In genomic region chr20:56249244-56249955, GRCh38 we compare ENCODE assay signal across 8 cellular contexts. TPM values are rescaled to one million over a fixed set of nuclear protein-coding genes. Genes with fewer than 3 reads are reported as not detected.
DNase-seq lines count a peak whose midpoint lies in the region; ATAC-seq and TF ChIP-seq lines count a peak whose summit lies in the region.

No MANE protein-coding gene starts in this region.

- POLR2A ChIA-PET in WTC11 (lab: Charles Lee), result no interaction called here

- ATAC-seq in activated T-cell treated with anti-CD3 and anti-CD28 coated beads, Interleukin-2, amount 50 U/mL, for 72 hours (replicated peaks in 1 of 2), result no peak
- ATAC-seq in WTC11 (peak; percentile 77), right lobe of liver (peak; percentile 30 to 59 (median 43)), GM19328 (IDR thresholded peaks at IDR 0.05; ENCODE audit: unreplicated experiment) (no peak), GM21529 (IDR thresholded peaks at IDR 0.05; ENCODE audit: unreplicated experiment) (no peak), gastroesophageal sphincter (no peak)

- H3K4me1 Mint-ChIP-seq in activated T-cell treated with anti-CD3 and anti-CD28 coated beads, Interleukin-2, amount 50 U/mL, for 72 hours (ENCODE audit: low read depth), result no peaks in the 10 kb centered on the region
- H3K4me1 Mint-ChIP-seq in activated T-cell treated with anti-CD3 and anti-CD28 coated beads, Interleukin-2, amount 50 U/mL, for 24 hours (ENCODE audit: low read depth), result no peaks in the 10 kb centered on the region
- H3K4me1 Mint-ChIP-seq in WTC11, result no peaks in the 10 kb centered on the region

- no peaks in the 10 kb centered on the region for H3K9me3 Mint-ChIP-seq in activated T-cell treated with anti-CD3 and anti-CD28 coated beads, Interleukin-2, amount 50 U/mL, for 72 hours
- no peaks in the 10 kb centered on the region for H3K9me3 Mint-ChIP-seq in activated T-cell treated with anti-CD3 and anti-CD28 coated beads, Interleukin-2, amount 50 U/mL, for 24 hours
- H3K9me3 Mint-ChIP-seq in WTC11, result peaks cover 93% of the 10 kb centered on the region

- no peak for TF ChIP-seq EP300 in gastroesophageal sphincter (IDR thresholded peaks at IDR 0.05)

- no peak for TF ChIP-seq CTCF in WTC11 (IDR thresholded peaks at IDR 0.05)
- TF ChIP-seq CTCF in right lobe of liver (IDR thresholded peaks at IDR 0.05), result peak; percentile 20 to 40 (median 34)
- peak in 2 of 4 experiments; percentile 10 to 56 for TF ChIP-seq CTCF in gastroesophageal sphincter (IDR thresholded peaks at IDR 0.05)

- intact Hi-C loops in right lobe of liver (cut with DNase I), result no loop called here

- peaks cover 41% of the 10 kb centered on the region for H3K27me3 Mint-ChIP-seq in activated T-cell treated with anti-CD3 and anti-CD28 coated beads, Interleukin-2, amount 50 U/mL, for 72 hours (ENCODE audit: low read depth)
- peaks cover 57% of the 10 kb centered on the region for H3K27me3 Mint-ChIP-seq in activated T-cell treated with anti-CD3 and anti-CD28 coated beads, Interleukin-2, amount 50 U/mL, for 24 hours
- H3K27me3 Mint-ChIP-seq in WTC11 (ENCODE audit: low read depth), result peaks cover 23% of the 10 kb centered on the region

- CTCF ChIA-PET in WTC11 (lab: Charles Lee), result no interaction called here

- H3K4me3 Mint-ChIP-seq in activated T-cell treated with anti-CD3 and anti-CD28 coated beads, Interleukin-2, amount 50 U/mL, for 72 hours, result no peak overlapping the region
- no peak overlapping the region for H3K4me3 Mint-ChIP-seq in activated T-cell treated with anti-CD3 and anti-CD28 coated beads, Interleukin-2, amount 50 U/mL, for 24 hours
- no peak overlapping the region for H3K4me3 Mint-ChIP-seq in WTC11

- H3K9me3 ChIP-seq in right lobe of liver, result no peaks in the 10 kb centered on the region
- no peaks in the 10 kb centered on the region for H3K9me3 ChIP-seq in gastroesophageal sphincter

- H3K4me3 ChIP-seq in right lobe of liver, result no peak overlapping the region
- H3K4me3 ChIP-seq in gastroesophageal sphincter, result no peak overlapping the region

- H3K4me1 ChIP-seq in right lobe of liver, result no peaks in the 10 kb centered on the region
- H3K4me1 ChIP-seq in gastroesophageal sphincter, result no peaks in the 10 kb centered on the region

- H3K27ac ChIP-seq in right lobe of liver, result no peak overlapping the region
- H3K27ac ChIP-seq in gastroesophageal sphincter, result no peak overlapping the region

- DNase-seq in activated T-cell treated with anti-CD3 and anti-CD28 coated beads, Interleukin-2, amount 50 U/mL, for 72 hours, result peak; percentile 23 to 27
- DNase-seq in activated T-cell treated with anti-CD3 and anti-CD28 coated beads, Interleukin-2, amount 50 U/mL, for 24 hours, result no peak
- peak; percentile 24 for DNase-seq in HT1080 (ENCODE audit: low read depth)
- DNase-seq in WTC11 (ENCODE audit: low spot score), result peak; percentile 17
- DNase-seq in right lobe of liver, result no peak

- H3K36me3 ChIP-seq in right lobe of liver (no peaks in the 10 kb centered on the region), gastroesophageal sphincter (no peaks in the 10 kb centered on the region)

- peaks cover 0 to 7% of the 10 kb centered on the region in 2 donors for H3K27me3 ChIP-seq in right lobe of liver
- peaks cover 82% of the 10 kb centered on the region for H3K27me3 ChIP-seq in gastroesophageal sphincter

- WGBS in right lobe of liver (ENCODE audit: insufficient coverage, low coverage, low lambda C conversion rate, missing lambda C conversion rate), result 55% methylated on average over 12 of the region's 32 CpGs
- WGBS in gastroesophageal sphincter (ENCODE audit: low coverage in 1 of 2), 2 donors, result 70 to 73% methylated on average over 10 to 27 of the region's 32 CpGs

- H3K27ac Mint-ChIP-seq in activated T-cell treated with anti-CD3 and anti-CD28 coated beads, Interleukin-2, amount 50 U/mL, for 72 hours, result no peak overlapping the region
- H3K27ac Mint-ChIP-seq in activated T-cell treated with anti-CD3 and anti-CD28 coated beads, Interleukin-2, amount 50 U/mL, for 24 hours, result no peak overlapping the region
- no peak overlapping the region for H3K27ac Mint-ChIP-seq in WTC11

- TF ChIP-seq POLR2A in right lobe of liver (IDR thresholded peaks at IDR 0.05) (no peak), gastroesophageal sphincter (IDR thresholded peaks at IDR 0.05) (no peak)

- no peaks in the 10 kb centered on the region for H3K36me3 Mint-ChIP-seq in activated T-cell treated with anti-CD3 and anti-CD28 coated beads, Interleukin-2, amount 50 U/mL, for 72 hours (ENCODE audit: insufficient read depth in 2 of 2)
- no peaks in the 10 kb centered on the region for H3K36me3 Mint-ChIP-seq in activated T-cell treated with anti-CD3 and anti-CD28 coated beads, Interleukin-2, amount 50 U/mL, for 24 hours (ENCODE audit: low read depth)
- H3K36me3 Mint-ChIP-seq in WTC11, result peaks cover 71% of the 10 kb centered on the region

TF ChIP-seq in WTC11, 78 proteins besides CTCF, POLR2A, EP300 and RAD21:
- TF ChIP-seq MXD4 (CRISPR knock-in tag; IDR thresholded peaks at IDR 0.05; ENCODE audit: borderline replicate concordance) (no peak), GABPB1 (CRISPR knock-in tag; IDR thresholded peaks at IDR 0.05) (0 out of 2 replicates have a peak, but pooled peaks have one; percentile 19)

RNA-seq across cellular contexts. Expression of gene MC3R, which starts 0.9 kb away (rescaled TPM):
- not detected for total RNA-seq in activated T-cell treated with anti-CD3 and anti-CD28 coated beads, Interleukin-2, amount 50 U/mL, for 72 hours
- not detected in 2 replicates for total RNA-seq in HT1080 (2014; rRNA removed; shearing (Covaris generic))
- polyA plus RNA-seq in HT1080 (2015; cell fraction: cytosol; rRNA removed), result not detected in 2 replicates
- polyA plus RNA-seq in HT1080 (2015; cell fraction: nucleus; rRNA removed), result not detected in 2 replicates
- not detected in 3 replicates for total RNA-seq in WTC11 (2021)
- not detected for total RNA-seq in right lobe of liver
- total RNA-seq in gastroesophageal sphincter, result not detected

Comparison
In these comparisons a context has a peak if more than half of its experiments do, and no peak if none do; other contexts are left out.
1. DNase-seq: peak in activated T-cell treated with anti-CD3 and anti-CD28 coated beads, Interleukin-2, amount 50 U/mL, for 72 hours (2 of 2), HT1080 (single experiment) and WTC11 (single experiment); none in activated T-cell treated with anti-CD3 and anti-CD28 coated beads, Interleukin-2, amount 50 U/mL, for 24 hours (single experiment) and right lobe of liver (0 of 3).
2. ATAC-seq: peak in WTC11 (single experiment) and right lobe of liver (4 of 4); none in activated T-cell treated with anti-CD3 and anti-CD28 coated beads, Interleukin-2, amount 50 U/mL, for 72 hours (0 of 2), GM19328 (single experiment), GM21529 (single experiment) and gastroesophageal sphincter (single experiment).